Comparison of ENCODE assay signal across 14 cellular contexts in the genomic region with DNA sequence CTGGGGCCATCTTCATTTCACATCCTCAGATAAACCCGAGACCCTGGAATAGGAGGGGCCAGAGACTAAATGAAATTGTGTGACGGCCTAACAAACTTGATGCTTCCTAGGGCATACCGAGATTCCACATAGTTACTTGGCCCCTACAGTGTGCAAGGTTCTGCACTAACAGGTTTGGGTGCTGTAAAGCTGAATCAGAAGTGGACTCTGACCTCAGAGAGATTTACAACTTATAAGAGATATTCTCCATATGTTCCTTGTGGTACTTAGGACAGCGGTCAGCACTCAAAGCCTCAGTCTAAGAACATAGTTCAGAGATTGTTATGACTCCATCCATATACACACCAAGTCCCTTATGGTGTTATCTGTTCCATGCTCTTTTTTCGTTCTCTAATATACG. TPM values are rescaled to one million over a fixed set of nuclear protein-coding genes. Genes with fewer than 3 reads are reported as not detected.
DNase-seq lines count a peak whose midpoint lies in the region; ATAC-seq, FAIRE-seq and TF ChIP-seq lines count a peak whose summit lies in the region.
"Had no signal": no experiment of that assay in that cellular context is flagged by ENCODE, and none has a peak within 500 bp of the region (broad histone marks: within the 10 kb centered on the region; RNA-seq: fewer than 3 reads in every experiment).

No MANE protein-coding gene starts in this region.

- no peak for TF ChIP-seq EP300 in ovary (IDR thresholded peaks at IDR 0.05)

- H3K9me3 ChIP-seq in Panc1 (ENCODE audit: control insufficient read depth, insufficient read depth, low read depth, low read length) = no peaks in the 10 kb centered on the region
- H3K9me3 ChIP-seq in ovary = no peaks in the 10 kb centered on the region

- H3K4me3 Mint-ChIP-seq in neural crest cell = peak overlapping the region; percentile 82

- TF ChIP-seq CTCF in Panc1 (IDR thresholded peaks at IDR 0.05) = no peak
- TF ChIP-seq CTCF in epithelial cell of proximal tubule (conservative IDR thresholded peaks at IDR 0.05; ENCODE audit: low read depth, low read length) = no peak
- TF ChIP-seq CTCF in neural crest cell (conservative IDR thresholded peaks at IDR 0.05) = no peak
- no peak for TF ChIP-seq CTCF in ovary (IDR thresholded peaks at IDR 0.05)

- BruUV-seq in Panc1 (replicated peaks; lab: Mats Ljungman, UMichigan) = no TSS peak

- 73 to 80% (median 79%) methylated on average over 6 of the region's 6 CpGs for WGBS in ovary, 3 donors

- no peak for DNase-seq in GM12892 (ENCODE audit: insufficient read length)
- no peak for DNase-seq in Panc1 (ENCODE audit: low read depth, low spot score)
- no peak for DNase-seq in epithelial cell of proximal tubule (ENCODE audit: low read depth)
- DNase-seq in neural crest cell (ENCODE audit: low read depth, low spot score) = no peak
- DNase-seq in HTR-8/SVneo (ENCODE audit: insufficient read length, low spot score) = no peak
- DNase-seq in EL = no peak
- no peak for DNase-seq in ovary
- DNase-seq: DND-41; KG1; stimulated activated naive CD4-positive, alpha-beta T cell treated with Interleukin-2 at 50 U/mL for 16 hours had no signal

- peaks cover 7% of the 10 kb centered on the region for H3K4me1 Mint-ChIP-seq in neural crest cell

- H3K4me3 ChIP-seq in Panc1 (ENCODE audit: low read depth in 2 of 2, low read length in 2 of 2) = peak overlapping the region; percentile 60 to 72
- H3K4me3 ChIP-seq in epithelial cell of proximal tubule (ENCODE audit: low read depth, low read length) = peak overlapping the region; percentile 76
- no peak overlapping the region for H3K4me3 ChIP-seq in ovary

- H3K27me3 ChIP-seq in Panc1 (ENCODE audit: control insufficient read depth, insufficient read depth, low read length) (no peaks in the 10 kb centered on the region), ovary (no peaks in the 10 kb centered on the region)

- H3K9me3 Mint-ChIP-seq in neural crest cell = no peaks in the 10 kb centered on the region

- CTCF ChIA-PET in Panc1 (lab: Charles Lee) = no interaction called here

- H3K27ac ChIP-seq in Panc1 (ENCODE audit: low read length) = peak overlapping the region; percentile 99
- H3K27ac ChIP-seq in ovary = no peak overlapping the region
- H3K27ac ChIP-seq: RWPE1 had no signal

- no peak overlapping the region for H3K27ac Mint-ChIP-seq in neural crest cell (ENCODE audit: unreplicated experiment)

- no peak for TF ChIP-seq POLR2A in GM12892 (IDR thresholded peaks at IDR 0.05; ENCODE audit: low read depth, low read length)
- TF ChIP-seq POLR2A in ovary (IDR thresholded peaks at IDR 0.05) = no peak

- H3K27me3 Mint-ChIP-seq in neural crest cell (ENCODE audit: low read depth) = peaks cover 70% of the 10 kb centered on the region

- ATAC-seq in Panc1 (no peak), GM18868 (IDR thresholded peaks at IDR 0.05; ENCODE audit: unreplicated experiment) (no peak)

- POLR2A ChIA-PET in Panc1 (lab: Charles Lee) = no interaction called here

- in situ Hi-C loops in Panc1 (cut with HindIII; ENCODE audit: low pct_unique_long_range_greater_than_20kb, low sequenced_read_pairs) = no loop called here

- intact Hi-C loops in Panc1 (cut with micrococcal nuclease; ENCODE audit: unreplicated experiment) = loop anchor here (5.0 kb wide), 1 partner anchor 59 kb away; no protein-coding TSS in a partner anchor
- intact Hi-C loops in ovary (cut with DNase I) = no loop called here

- H3K36me3 Mint-ChIP-seq in neural crest cell (ENCODE audit: low read depth) = no peaks in the 10 kb centered on the region

- H3K36me3 ChIP-seq in Panc1 (ENCODE audit: control insufficient read depth, insufficient read depth, low read length) (no peaks in the 10 kb centered on the region), ovary (no peaks in the 10 kb centered on the region)

- H3K4me1 ChIP-seq in Panc1 (ENCODE audit: control insufficient read depth, insufficient read depth, low read length) (peaks cover 68% of the 10 kb centered on the region), ovary (ENCODE audit: insufficient read depth) (no peaks in the 10 kb centered on the region)

- peak; percentile 63 for FAIRE-seq in GM12892 (lab: Jason Lieb, UNC)
- FAIRE-seq in HTR-8/SVneo (lab: Jason Lieb, UNC) = no peak
- FAIRE-seq: bronchial epithelial cell, frontal cortex had no signal

RNA-seq across cellular contexts. Expression of a gene that starts 55.1 kb away (rescaled TPM):
- 15.8 TPM for polyA plus RNA-seq in GM12892 (2012; ENCODE audit: missing spikeins)
- total RNA-seq in Panc1 (2021; ENCODE audit: unreplicated experiment) (32.6 TPM), epithelial cell of proximal tubule (10.5 and 11.6 TPM in 2 replicates), neural crest cell (14.4 and 17.0 TPM in 2 replicates), ovary (10 to 100 TPM; 25.2 to 40.3 (median 33.4) TPM)
- polyA plus RNA-seq in Panc1 (2012; ENCODE audit: insufficient read length) = 13.2 TPM
- 10 to 100 TPM; 11.9 to 20.7 TPM for polyA plus RNA-seq in ovary
